ENCODE assay signal across 23 cellular contexts in genomic region chr4:3192188-3192587, GRCh38. TPM values are rescaled to one million over a fixed set of nuclear protein-coding genes. Genes with fewer than 3 reads are reported as not detected.
A peak's percentile ranks its signal among the peaks of the same experiment; 100 is the strongest.
DNase-seq lines count a peak whose midpoint lies in the region; ATAC-seq and TF ChIP-seq lines count a peak whose summit lies in the region.
"Had no signal": no experiment of that assay in that cellular context is flagged by ENCODE, and none has a peak within 500 bp of the region (broad histone marks: within the 10 kb centered on the region; RNA-seq: fewer than 3 reads in every experiment).

No MANE protein-coding gene starts in this region.

- H3K4me3 ChIP-seq in thyroid gland (replicated peaks in 1 of 3), result no peak overlapping the region
- H3K4me3 ChIP-seq: dorsolateral prefrontal cortex, upper lobe of left lung had no signal

- H3K9me3 Mint-ChIP-seq in activated CD4-positive, alpha-beta T cell treated with anti-CD3 and anti-CD28 coated beads, Interleukin-2, amount 10 ng/mL, durations not matched to agents 7 days and 5 days, result no peaks in the 10 kb centered on the region
- H3K9me3 Mint-ChIP-seq in central memory CD8-positive, alpha-beta T cell, result no peaks in the 10 kb centered on the region
- no peaks in the 10 kb centered on the region for H3K9me3 Mint-ChIP-seq in natural killer cell treated with Interleukin-12 subunit alpha and Interleukin-12 subunit beta and Interleukin-15 and Interleukin-18, amount 100 ng/mL, for 72 hours
- H3K9me3 Mint-ChIP-seq: memory B cell had no signal

- POLR2A ChIA-PET in activated CD4-positive, alpha-beta T cell treated with anti-CD3 and anti-CD28 coated beads, Interleukin-2, amount 10 ng/mL, durations not matched to agents 7 days and 5 days (lab: Charles Lee), result no interaction called here

- peak; percentile 75 for ATAC-seq in central memory CD8-positive, alpha-beta T cell (replicated peaks; ENCODE audit: extremely low read depth, poor library complexity, severe bottlenecking)
- peak; percentile 80 to 85 for ATAC-seq in natural killer cell treated with Interleukin-12 subunit alpha and Interleukin-12 subunit beta and Interleukin-15 and Interleukin-18, amount 100 ng/mL, for 72 hours

- no peaks in the 10 kb centered on the region for H3K27me3 Mint-ChIP-seq in activated CD4-positive, alpha-beta T cell treated with anti-CD3 and anti-CD28 coated beads, Interleukin-2, amount 10 ng/mL, durations not matched to agents 7 days and 5 days
- no peaks in the 10 kb centered on the region for H3K27me3 Mint-ChIP-seq in central memory CD8-positive, alpha-beta T cell
- no peaks in the 10 kb centered on the region for H3K27me3 Mint-ChIP-seq in natural killer cell treated with Interleukin-12 subunit alpha and Interleukin-12 subunit beta and Interleukin-15 and Interleukin-18, amount 100 ng/mL, for 72 hours
- H3K27me3 Mint-ChIP-seq: memory B cell had no signal

- no peaks in the 10 kb centered on the region for H3K9me3 ChIP-seq in thyroid gland
- H3K9me3 ChIP-seq: upper lobe of left lung had no signal

- intact Hi-C loops in thyroid gland (cut with DNase I), result no loop called here

- H3K4me1 ChIP-seq in thyroid gland, result no peaks in the 10 kb centered on the region

- WGBS in thyroid gland, 2 donors, result 93 to 100% methylated on average over 4 of the region's 4 CpGs

- no peak overlapping the region for H3K27ac ChIP-seq in thyroid gland
- H3K27ac ChIP-seq: epithelial cell of prostate, upper lobe of left lung had no signal

- peaks cover 55% of the 10 kb centered on the region for H3K36me3 Mint-ChIP-seq in activated CD4-positive, alpha-beta T cell treated with anti-CD3 and anti-CD28 coated beads, Interleukin-2, amount 10 ng/mL, durations not matched to agents 7 days and 5 days (ENCODE audit: low read depth)
- H3K36me3 Mint-ChIP-seq in central memory CD8-positive, alpha-beta T cell (ENCODE audit: insufficient read depth), result peaks cover 13% of the 10 kb centered on the region
- H3K36me3 Mint-ChIP-seq in natural killer cell treated with Interleukin-12 subunit alpha and Interleukin-12 subunit beta and Interleukin-15 and Interleukin-18, amount 100 ng/mL, for 72 hours, result peaks cover 21% of the 10 kb centered on the region

- peak overlapping the region; percentile 73 for H3K27ac Mint-ChIP-seq in activated CD4-positive, alpha-beta T cell treated with anti-CD3 and anti-CD28 coated beads, Interleukin-2, amount 10 ng/mL, durations not matched to agents 7 days and 5 days
- peak overlapping the region; percentile 88 for H3K27ac Mint-ChIP-seq in central memory CD8-positive, alpha-beta T cell (ENCODE audit: low read depth)
- peak overlapping the region; percentile 53 to 59 for H3K27ac Mint-ChIP-seq in natural killer cell treated with Interleukin-12 subunit alpha and Interleukin-12 subunit beta and Interleukin-15 and Interleukin-18, amount 100 ng/mL, for 72 hours
- H3K27ac Mint-ChIP-seq: memory B cell had no signal

- H3K27me3 ChIP-seq in thyroid gland, result no peaks in the 10 kb centered on the region
- H3K27me3 ChIP-seq: dorsolateral prefrontal cortex, upper lobe of left lung had no signal

- TF ChIP-seq POLR2A in thyroid gland (IDR thresholded peaks at IDR 0.05), result no peak

- peaks cover 57% of the 10 kb centered on the region for H3K4me1 Mint-ChIP-seq in activated CD4-positive, alpha-beta T cell treated with anti-CD3 and anti-CD28 coated beads, Interleukin-2, amount 10 ng/mL, durations not matched to agents 7 days and 5 days
- peaks cover 73% of the 10 kb centered on the region for H3K4me1 Mint-ChIP-seq in central memory CD8-positive, alpha-beta T cell
- peaks cover 68 to 80% of the 10 kb centered on the region in 2 donors for H3K4me1 Mint-ChIP-seq in natural killer cell treated with Interleukin-12 subunit alpha and Interleukin-12 subunit beta and Interleukin-15 and Interleukin-18, amount 100 ng/mL, for 72 hours (ENCODE audit: low read depth in 2 of 2)

- H3K36me3 ChIP-seq in thyroid gland, result peaks cover 27 to 37% of the 10 kb centered on the region in 2 donors

- TF ChIP-seq CTCF in thyroid gland (IDR thresholded peaks at IDR 0.05), result no peak

- CTCF ChIA-PET in activated CD4-positive, alpha-beta T cell treated with anti-CD3 and anti-CD28 coated beads, Interleukin-2, amount 10 ng/mL, durations not matched to agents 7 days and 5 days (lab: Charles Lee), result interaction anchor here (1.2 to 3.7 kb wide), 4 partner anchors 9 to 288 kb away, joined by 3 to 19 read pairs (median 4); no protein-coding TSS in a partner anchor

- H3K4me3 Mint-ChIP-seq in activated CD4-positive, alpha-beta T cell treated with anti-CD3 and anti-CD28 coated beads, Interleukin-2, amount 10 ng/mL, durations not matched to agents 7 days and 5 days, result no peak overlapping the region
- peak overlapping the region; percentile 54 for H3K4me3 Mint-ChIP-seq in central memory CD8-positive, alpha-beta T cell
- H3K4me3 Mint-ChIP-seq in natural killer cell treated with Interleukin-12 subunit alpha and Interleukin-12 subunit beta and Interleukin-15 and Interleukin-18, amount 100 ng/mL, for 72 hours, result peak overlapping the region; percentile 42
- H3K4me3 Mint-ChIP-seq: memory B cell had no signal

- no peak for DNase-seq in activated CD4-positive, alpha-beta T cell treated with anti-CD3 and anti-CD28 coated beads, Interleukin-2, amount 10 ng/mL, durations not matched to agents 7 days and 5 days
- DNase-seq in activated CD4-positive, alpha-beta T cell treated with anti-CD3 and anti-CD28 coated beads, Interleukin-2, amount 50 U/mL, for 1 hour, result no peak
- DNase-seq in LHCN-M2 (ENCODE audit: low read depth) (peak; percentile 10), iPS-NIHi7 (ENCODE audit: extremely low spot score) (no peak), thyroid gland (no peak)
- DNase-seq in central memory CD8-positive, alpha-beta T cell (ENCODE audit: low spot score in 2 of 2), result peak in 1 of 2 donors; percentile 51
- DNase-seq in natural killer cell treated with Interleukin-12 subunit alpha and Interleukin-12 subunit beta and Interleukin-15 and Interleukin-18, amount 100 ng/mL, for 72 hours (ENCODE audit: low spot score), result peak; percentile 54
- DNase-seq in stimulated activated CD4-positive, alpha-beta T cell treated with anti-CD3 and anti-CD28 coated beads, Interleukin-2, amount 100 ng/mL, for 48 hours, result no peak
- DNase-seq: 8988T; activated CD4-positive, alpha-beta T cell treated with anti-CD3 and anti-CD28 coated beads for 4 hours; amniotic stem cell; DMS53; dorsolateral prefrontal cortex; GDM1; Kasumi-1; NCI-H1048; NCI-H1694 treated with DMSO at 0.1 percent for 48 hours; NCI-H2171 treated with DMSO at 0.1 percent for 48 hours; NCI-H526; stimulated activated CD8-positive, alpha-beta memory T cell treated with anti-CD3 and anti-CD28 coated beads, Interleukin-4, amount 100 ng/mL, for 48 hours had no signal

RNA-seq across cellular contexts. Expression of gene MSANTD1, which starts 56.8 kb away (rescaled TPM):
- total RNA-seq in activated CD4-positive, alpha-beta T cell treated with anti-CD3 and anti-CD28 coated beads, Interleukin-2, amount 10 ng/mL, durations not matched to agents 7 days and 5 days, result under 1 TPM; 0.87 to 0.94 TPM
- total RNA-seq in LHCN-M2 (2014; rRNA removed), result 0.06 and 0.19 TPM in 2 replicates
- polyA plus RNA-seq in LHCN-M2 (2012), result 0.05 TPM
- total RNA-seq in natural killer cell treated with Interleukin-12 subunit alpha and Interleukin-12 subunit beta and Interleukin-15 and Interleukin-18, amount 100 ng/mL, for 72 hours, result 1 to 10 TPM; 1.8 to 2.0 TPM
- total RNA-seq in thyroid gland, result 1 to 10 TPM; 2.0 to 4.9 (median 2.4) TPM

Comparison
In these comparisons a context has a peak if more than half of its experiments do, and no peak if none do; other contexts are left out.
1. DNase-seq: peak in LHCN-M2 (single experiment) and natural killer cell treated with Interleukin-12 subunit alpha and Interleukin-12 subunit beta and Interleukin-15 and Interleukin-18, amount 100 ng/mL, for 72 hours (single experiment); none in activated CD4-positive, alpha-beta T cell treated with anti-CD3 and anti-CD28 coated beads, Interleukin-2, amount 10 ng/mL, durations not matched to agents 7 days and 5 days (single experiment), activated CD4-positive, alpha-beta T cell treated with anti-CD3 and anti-CD28 coated beads, Interleukin-2, amount 50 U/mL, for 1 hour (single experiment), iPS-NIHi7 (single experiment), thyroid gland (0 of 2) and stimulated activated CD4-positive, alpha-beta T cell treated with anti-CD3 and anti-CD28 coated beads, Interleukin-2, amount 100 ng/mL, for 48 hours (0 of 2).
2. Peak in every context shown above with its lines, with median percentiles within 50 percentile points of each other: H3K27ac Mint-ChIP-seq.